ENCODE assay signal across 15 cellular contexts in genomic region chr11:92662580-92662979, GRCh38.
DNase-seq lines count a peak whose midpoint lies in the region; FAIRE-seq and TF ChIP-seq lines count a peak whose summit lies in the region.
"Had no signal": no experiment of that assay in that cellular context is flagged by ENCODE, and none has a peak within 500 bp of the region (broad histone marks: within the 10 kb centered on the region; RNA-seq: fewer than 3 reads in every experiment).

No MANE protein-coding gene starts in this region.

- H2AFZ ChIP-seq in H1 (ENCODE audit: low read length) (no peak overlapping the region), neural progenitor cell (replicated peaks) (no peak overlapping the region), smooth muscle cell (ENCODE audit: low read depth) (peak overlapping the region; percentile 43)

- peaks cover 23% of the 10 kb centered on the region for H3K4me1 Mint-ChIP-seq in neural progenitor cell
- H3K4me1 Mint-ChIP-seq: CD8-positive, alpha-beta memory T cell; IgD-negative memory B cell had no signal

- H4K20me1 ChIP-seq in H1 (replicated peaks in 1 of 2; ENCODE audit: control insufficient read depth in 1 of 2, insufficient read depth in 2 of 2, low read length in 2 of 2) (no peaks in the 10 kb centered on the region), neural progenitor cell (ENCODE audit: low read depth) (no peaks in the 10 kb centered on the region), smooth muscle cell (ENCODE audit: low read depth) (no peaks in the 10 kb centered on the region)
- H4K20me1 ChIP-seq: BLaER1 had no signal

- H3K27ac ChIP-seq in H1 (ENCODE audit: low read depth, low read length) (no peak overlapping the region), neural progenitor cell (no peak overlapping the region), smooth muscle cell (ENCODE audit: low read depth) (no peak overlapping the region)
- H3K27ac ChIP-seq: 22Rv1, BLaER1 had no signal

- no peaks in the 10 kb centered on the region for H3K79me1 ChIP-seq in H1 (ENCODE audit: low read depth, low read length)

- peak; percentile 20 for DNase-seq in EH (ENCODE audit: low read depth)
- no peak for DNase-seq in H1 (ENCODE audit: low read depth in 1 of 2, low spot score in 2 of 2)
- no peak for DNase-seq in neural progenitor cell (ENCODE audit: low spot score)
- DNase-seq in smooth muscle cell (lab: John Stamatoyannopoulos, UW; ENCODE audit: unreplicated experiment): no peak
- no peak for DNase-seq in NCI-H2227 treated with DMSO at 0.1 percent for 48 hours (lab: John Stamatoyannopoulos, UW)
- no peak for DNase-seq in HuH-7 (ENCODE audit: low spot score)
- DNase-seq in lower leg skin (ENCODE audit: low spot score in 2 of 2): no peak
- DNase-seq: AML-193; Caco-2; CD8-positive, alpha-beta memory T cell; DND-41; H7 had no signal

- H3K4me1 ChIP-seq in H1 (replicated peaks in 1 of 4; ENCODE audit: control insufficient read depth in 3 of 4, insufficient read depth in 4 of 4, low read length in 3 of 4): peaks cover 0 to 6% (median 2%) of the 10 kb centered on the region in 4 experiments; a peak in 3 of 7 replicates
- peaks cover 13% of the 10 kb centered on the region for H3K4me1 ChIP-seq in neural progenitor cell
- H3K4me1 ChIP-seq in smooth muscle cell (ENCODE audit: low read depth): peaks cover under 1% of the 10 kb centered on the region
- H3K4me1 ChIP-seq: BLaER1, Caco-2 had no signal

- H3K56ac ChIP-seq in H1 (replicated peaks; ENCODE audit: insufficient read length, low read depth, low read length): no peak overlapping the region

- FAIRE-seq in H1 (lab: Jason Lieb, UNC): peak; percentile 24

- H2BK5ac ChIP-seq in H1 (ENCODE audit: low read depth, low read length): no peak overlapping the region

- POLR2A ChIA-PET in H1 (lab: Charles Lee; ENCODE audit: partially characterized antibody): no interaction called here

- H4K91ac ChIP-seq in H1 (replicated peaks; ENCODE audit: insufficient read length, low read length): no peak overlapping the region

- peaks cover 8% of the 10 kb centered on the region for H3K36me3 Mint-ChIP-seq in neural progenitor cell
- H3K36me3 Mint-ChIP-seq: CD8-positive, alpha-beta memory T cell had no signal

- H3K9ac ChIP-seq in H1 (replicated peaks in 1 of 4; ENCODE audit: extremely low read depth in 1 of 4, low read depth in 3 of 4, low read length in 3 of 4) (no peak overlapping the region), neural progenitor cell (no peak overlapping the region), smooth muscle cell (ENCODE audit: low read depth) (no peak overlapping the region)
- H3K9ac ChIP-seq: BLaER1 had no signal

- no peak for TF ChIP-seq EP300 in H1 (IDR thresholded peaks at IDR 0.05; ENCODE audit: borderline replicate concordance in 1 of 2, low read depth in 2 of 2, low read length in 2 of 2)

- H3K14ac ChIP-seq in H1 (ENCODE audit: insufficient read length): no peak overlapping the region

- H3K4ac ChIP-seq in H1 (replicated peaks; ENCODE audit: insufficient read length, low read depth, low read length): no peak overlapping the region

- no peak overlapping the region for H3K4me3 Mint-ChIP-seq in neural progenitor cell
- H3K4me3 Mint-ChIP-seq: CD8-positive, alpha-beta memory T cell; IgD-negative memory B cell had no signal

- H3K36me3 ChIP-seq in H1 (ENCODE audit: control insufficient read depth in 2 of 4, insufficient read depth in 4 of 4, low read length in 3 of 4): no peaks in the 10 kb centered on the region
- no peaks in the 10 kb centered on the region for H3K36me3 ChIP-seq in neural progenitor cell
- no peaks in the 10 kb centered on the region for H3K36me3 ChIP-seq in smooth muscle cell (ENCODE audit: low read depth)
- H3K36me3 ChIP-seq: BLaER1 had no signal

- no peaks in the 10 kb centered on the region for H3K9me3 ChIP-seq in H1 (ENCODE audit: insufficient read depth in 2 of 2, low read depth in 1 of 2, low read length in 1 of 2)
- H3K9me3 ChIP-seq in neural progenitor cell (ENCODE audit: low read depth): no peaks in the 10 kb centered on the region
- H3K9me3 ChIP-seq in smooth muscle cell (replicated peaks; ENCODE audit: low read depth): no peaks in the 10 kb centered on the region
- H3K9me3 ChIP-seq: BLaER1, Caco-2 had no signal

- peaks cover 2% of the 10 kb centered on the region for H3K27me3 Mint-ChIP-seq in neural progenitor cell (ENCODE audit: insufficient read depth, low read depth)

- no peak for TF ChIP-seq POLR2A in H1 (IDR thresholded peaks at IDR 0.05; ENCODE audit: control extremely low read depth in 1 of 2, low read depth in 2 of 2, low read length in 2 of 2)
- TF ChIP-seq POLR2A in lower leg skin (IDR thresholded peaks at IDR 0.05): no peak

- CTCF ChIA-PET in H1 (lab: Charles Lee; ENCODE audit: partially characterized antibody): no interaction called here

- WGBS in H1 (ENCODE audit: extremely low coverage in 1 of 2, insufficient coverage in 1 of 2, insufficient read length in 1 of 2, insufficient replicate concordance in 2 of 2, low coverage in 1 of 2, low lambda C conversion rate in 2 of 2, missing lambda C conversion rate in 1 of 2), 2 experiments: 92% methylated on average over 3 of the region's 3 CpGs; no CpG with 5 or more reads in 1 of the 2 experiments
- 73% methylated on average over 3 of the region's 3 CpGs for WGBS in smooth muscle cell (ENCODE audit: low lambda C conversion rate)
- 74 to 75% methylated on average over 3 of the region's 3 CpGs for whole genome bisulfite sequencing in lower leg skin, 2 donors

- H3K23me2 ChIP-seq in H1 (ENCODE audit: low read depth, low read length): no peaks in the 10 kb centered on the region

- H2BK120ac ChIP-seq in H1 (replicated peaks; ENCODE audit: low read depth, low read length): no peak overlapping the region

- no peaks in the 10 kb centered on the region for H3K27me3 ChIP-seq in H1 (replicated peaks in 1 of 4; ENCODE audit: control insufficient read depth in 3 of 4, extremely low read depth in 1 of 4, insufficient read depth in 3 of 4, low read length in 3 of 4)
- H3K27me3 ChIP-seq in neural progenitor cell: no peaks in the 10 kb centered on the region
- H3K27me3 ChIP-seq in smooth muscle cell (ENCODE audit: low read depth): no peaks in the 10 kb centered on the region
- H3K27me3 ChIP-seq: BLaER1 had no signal

- H2BK12ac ChIP-seq in H1 (ENCODE audit: low read depth, low read length): no peak overlapping the region

- peak overlapping the region; percentile 10 for H3K27ac Mint-ChIP-seq in neural progenitor cell
- H3K27ac Mint-ChIP-seq: CD8-positive, alpha-beta memory T cell had no signal

- H4K5ac ChIP-seq in H1 (ENCODE audit: insufficient read length, low read depth, low read length): no peak overlapping the region

- H3K23ac ChIP-seq in H1 (ENCODE audit: insufficient read length): no peak overlapping the region

- H2BK15ac ChIP-seq in H1 (ENCODE audit: low read length): no peak overlapping the region

- H2AK5ac ChIP-seq in H1 (ENCODE audit: low read depth, low read length): no peak overlapping the region

- H3K4me3 ChIP-seq in H1 (ENCODE audit: extremely low read depth in 1 of 4, insufficient read depth in 2 of 4, low read depth in 3 of 4, low read length in 4 of 4): no peak overlapping the region
- no peak overlapping the region for H3K4me3 ChIP-seq in neural progenitor cell
- no peak overlapping the region for H3K4me3 ChIP-seq in smooth muscle cell
- no peak overlapping the region for H3K4me3 ChIP-seq in lower leg skin (ENCODE audit: low read depth, poor library complexity, severe bottlenecking)
- H3K4me3 ChIP-seq: BLaER1 had no signal

- H4K8ac ChIP-seq in H1 (ENCODE audit: extremely low read depth, insufficient read depth, low read length): no peak overlapping the region

- peaks cover 4% of the 10 kb centered on the region for H3K9me3 Mint-ChIP-seq in neural progenitor cell

- intact Hi-C loops in lower leg skin (cut with DNase I; ENCODE audit: low total_unique reads): no loop called here

- no peak overlapping the region for H2BK20ac ChIP-seq in H1 (ENCODE audit: low read length)

- TF ChIP-seq CTCF in H1 (IDR thresholded peaks at IDR 0.05; ENCODE audit: control extremely low read depth in 1 of 3, insufficient read depth in 1 of 3, low read depth in 1 of 3, low read length in 3 of 3) (no peak), neural progenitor cell (IDR thresholded peaks at IDR 0.05) (no peak), smooth muscle cell (IDR thresholded peaks at IDR 0.05; ENCODE audit: borderline replicate concordance, insufficient read depth, poor library complexity, severe bottlenecking) (no peak), lower leg skin (IDR thresholded peaks at IDR 0.05) (no peak)

- no peak overlapping the region for H3K4me2 ChIP-seq in H1 (ENCODE audit: insufficient read depth in 1 of 2, low read depth in 2 of 2, low read length in 2 of 2)
- H3K4me2 ChIP-seq in neural progenitor cell: no peak overlapping the region
- no peak overlapping the region for H3K4me2 ChIP-seq in smooth muscle cell
- H3K4me2 ChIP-seq: BLaER1 had no signal

- TF ChIP-seq RAD21 in H1 (IDR thresholded peaks at IDR 0.05 in 1 of 2, conservative IDR thresholded peaks at IDR 0.05 in 1 of 2; ENCODE audit: low read depth in 2 of 2, low read length in 2 of 2): no peak

- no peak overlapping the region for H3K18ac ChIP-seq in H1 (ENCODE audit: extremely low read depth, low read length)

- peaks cover 10% of the 10 kb centered on the region for H3F3A ChIP-seq in neural progenitor cell (ENCODE audit: low read depth)
- H3F3A ChIP-seq in smooth muscle cell (ENCODE audit: low read depth): no peaks in the 10 kb centered on the region

- H3K79me2 ChIP-seq in H1 (ENCODE audit: control insufficient read depth in 1 of 2, insufficient read depth in 2 of 2, low read length in 2 of 2) (no peaks in the 10 kb centered on the region), neural progenitor cell (ENCODE audit: low read depth) (no peaks in the 10 kb centered on the region), smooth muscle cell (ENCODE audit: low read depth) (no peaks in the 10 kb centered on the region)

TF ChIP-seq in H1, 55 proteins besides CTCF, POLR2A, EP300 and RAD21 (continues in another document):
- no peak for TF ChIP-seq CREB1 (IDR thresholded peaks at IDR 0.05)
- TF ChIP-seq, protein P1, sequence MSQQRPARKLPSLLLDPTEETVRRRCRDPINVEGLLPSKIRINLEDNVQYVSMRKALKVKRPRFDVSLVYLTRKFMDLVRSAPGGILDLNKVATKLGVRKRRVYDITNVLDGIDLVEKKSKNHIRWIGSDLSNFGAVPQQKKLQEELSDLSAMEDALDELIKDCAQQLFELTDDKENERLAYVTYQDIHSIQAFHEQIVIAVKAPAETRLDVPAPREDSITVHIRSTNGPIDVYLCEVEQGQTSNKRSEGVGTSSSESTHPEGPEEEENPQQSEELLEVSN (IDR thresholded peaks at IDR 0.05): no peak
- TF ChIP-seq POU5F1 (IDR thresholded peaks at IDR 0.05; ENCODE audit: low read depth, low read length): no peak
- TF ChIP-seq CBX5 (IDR thresholded peaks at IDR 0.05; ENCODE audit: low read depth, low read length): no peak
- TF ChIP-seq RXRA (IDR thresholded peaks at IDR 0.05; ENCODE audit: insufficient read depth, low read depth, low read length): no peak
- TF ChIP-seq KDM1A (IDR thresholded peaks at IDR 0.05; ENCODE audit: borderline replicate concordance, low read length): no peak
- no peak for TF ChIP-seq JUN (IDR thresholded peaks at IDR 0.05; ENCODE audit: low read depth, low read length)
- TF ChIP-seq SIX5 (IDR thresholded peaks at IDR 0.05; ENCODE audit: low read depth, low read length): no peak
